Comparison of ENCODE assay signal across 19 cellular contexts in genomic region chr4:78446607-78447006, GRCh38.
"Had no signal": no experiment of that assay in that cellular context is flagged by ENCODE, and none has a peak within 500 bp of the region (broad histone marks: within the 10 kb centered on the region; RNA-seq: fewer than 3 reads in every experiment).

No MANE protein-coding gene starts in this region.

- ATAC-seq: natural killer cell treated with Interleukin-12 subunit alpha and Interleukin-12 subunit beta and Interleukin-15 and Interleukin-18, amount 100 ng/mL, for 72 hours; pancreas; right lobe of liver; stimulated activated effector memory CD8-positive, alpha-beta T cell treated with anti-CD3 and anti-CD28 coated beads, Interleukin-12 subunit alpha, Interleukin-12 subunit beta, amount 100 ng/mL, for 72 hours; stimulated activated naive B cell treated with anti-CD40 and anti-IgM and Interleukin-4, amounts not matched to agents 10 μg/mL and 1 μg/mL and 100 μg/mL, for 72 hours had no signal

- DNase-seq: nephron progenitor cell; nucleus accumbens; pancreas; retina; right lobe of liver; sigmoid colon; small intestine; stimulated activated CD4-positive, alpha-beta T cell treated with anti-CD3 and anti-CD28 coated beads, Interleukin-15, amount 100 ng/mL, for 24 hours; stimulated activated CD4-positive, alpha-beta T cell treated with anti-CD3 and anti-CD28 coated beads, Interleukin-2, amount 100 ng/mL, for 24 hours; stimulated activated CD4-positive, alpha-beta T cell treated with anti-CD3 and anti-CD28 coated beads, Interleukin-2, amount 100 ng/mL, for 48 hours; stimulated activated CD4-positive, alpha-beta T cell treated with anti-CD3 and anti-CD28 coated beads, Interleukin-4, amount 100 ng/mL, for 24 hours; stimulated activated naive B cell treated with anti-CD40 and anti-IgM and Interleukin-4, amounts not matched to agents 10 μg/mL and 1 μg/mL and 100 μg/mL, for 72 hours; stimulated activated naive CD4-positive, alpha-beta T cell treated with Interleukin-2 at 50 U/mL for 16 hours; stomach; thyroid gland; trophoblast cell; upper lobe of left lung had no signal
